In the genomic region with DNA sequence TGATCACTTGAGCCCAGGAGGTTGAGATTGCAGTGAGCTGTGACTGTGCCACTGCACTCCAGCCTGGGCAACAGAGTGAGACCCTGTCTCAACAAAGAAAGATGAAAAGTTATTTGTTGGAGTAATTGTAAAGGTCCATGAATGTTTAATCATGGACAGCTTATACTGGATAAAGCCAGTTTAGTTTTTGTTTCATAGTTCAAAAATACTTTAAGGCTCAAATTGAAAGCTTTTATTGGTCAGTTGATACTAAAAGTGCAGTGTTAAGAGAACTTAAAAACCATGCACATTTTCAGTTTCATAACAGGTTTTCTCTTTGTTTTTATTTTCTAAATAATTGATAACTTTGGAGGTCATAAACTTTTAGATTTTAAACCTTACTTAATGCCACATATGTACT, we compare ENCODE assay signal across 26 cellular contexts.
DNase-seq lines count a peak whose midpoint lies in the region; ATAC-seq, FAIRE-seq and TF ChIP-seq lines count a peak whose summit lies in the region.
"Had no signal": no experiment of that assay in that cellular context is flagged by ENCODE, and none has a peak within 500 bp of the region (broad histone marks: within the 10 kb centered on the region; RNA-seq: fewer than 3 reads in every experiment).

No MANE protein-coding gene starts in this region.

- H3K27me3 ChIP-seq in brain microvascular endothelial cell (replicated peaks), result no peaks in the 10 kb centered on the region
- H3K27me3 ChIP-seq: adrenal gland, tibial nerve had no signal

- in situ Hi-C loops in brain microvascular endothelial cell (cut with HindIII; ENCODE audit: low pct_ligation_motif_present, low sequenced_read_pairs), result no loop called here

- ATAC-seq in GM18870 (IDR thresholded peaks at IDR 0.05; ENCODE audit: unreplicated experiment) (peak; percentile 68), GM21619 (IDR thresholded peaks at IDR 0.05; ENCODE audit: unreplicated experiment) (peak; percentile 69), HG03066 (IDR thresholded peaks at IDR 0.05; ENCODE audit: low read depth, unreplicated experiment) (peak; percentile 79)
- no peak for ATAC-seq in activated naive CD4-positive, alpha-beta T cell treated with anti-CD3 and anti-CD28 coated beads, Interleukin-2, amount 50 U/mL, for 72 hours
- ATAC-seq: HepG2 had no signal

- no peaks in the 10 kb centered on the region for H3K36me3 ChIP-seq in brain microvascular endothelial cell (replicated peaks)
- H3K36me3 ChIP-seq: adrenal gland had no signal

- H3K27ac Mint-ChIP-seq in activated naive CD4-positive, alpha-beta T cell treated with anti-CD3 and anti-CD28 coated beads, Interleukin-2, amount 50 U/mL, for 72 hours, result no peak overlapping the region
- H3K27ac Mint-ChIP-seq: CD4-positive, CD25-positive, alpha-beta regulatory T cell; progenitor cell of endocrine pancreas had no signal

- no peaks in the 10 kb centered on the region for H3K9me3 Mint-ChIP-seq in activated naive CD4-positive, alpha-beta T cell treated with anti-CD3 and anti-CD28 coated beads, Interleukin-2, amount 50 U/mL, for 72 hours
- H3K9me3 Mint-ChIP-seq: CD4-positive, CD25-positive, alpha-beta regulatory T cell; neural crest cell had no signal

- peak; percentile 37 for FAIRE-seq in frontal cortex (lab: Jason Lieb, UNC)
- FAIRE-seq: bronchial epithelial cell, HepG2 had no signal

- DNase-seq in frontal cortex (ENCODE audit: low spot score in 2 of 2) (no peak), brain microvascular endothelial cell (no peak), EL (no peak)
- no peak for DNase-seq in activated naive CD4-positive, alpha-beta T cell treated with anti-CD3 and anti-CD28 coated beads, Interleukin-2, amount 50 U/mL, for 72 hours (ENCODE audit: low spot score in 2 of 2)
- no peak for DNase-seq in stimulated activated CD4-positive, alpha-beta T cell treated with anti-CD3 and anti-CD28 coated beads, Interleukin-2, amount 100 ng/mL, for 24 hours
- DNase-seq: activated CD4-positive, alpha-beta T cell treated with anti-CD3 and anti-CD28 coated beads, Interleukin-2, amount 50 U/mL, for 4 hours; activated gamma-delta T cell; adrenal gland; CD4-positive, CD25-positive, alpha-beta regulatory T cell; DMS53; left ventricle myocardium inferior; NCI-H1436 treated with DMSO at 0.1 percent for 48 hours; NCI-H524 treated with DMSO at 0.1 percent for 48 hours; RPMI8226; stimulated activated naive CD4-positive, alpha-beta T cell treated with Interleukin-2 at 50 U/mL for 16 hours; T-helper 2 cell; WERI-Rb-1 had no signal

- no peak overlapping the region for H3K27ac ChIP-seq in brain microvascular endothelial cell
- H3K27ac ChIP-seq: adrenal gland, left ventricle myocardium inferior, SK-N-MC, tibial nerve, WERI-Rb-1 had no signal

- H3K4me3 ChIP-seq in brain microvascular endothelial cell (ENCODE audit: low read depth, low read length), result no peak overlapping the region
- H3K4me3 ChIP-seq: adrenal gland, left ventricle myocardium inferior, SK-N-MC, tibial nerve had no signal

- H3K36me3 Mint-ChIP-seq in activated naive CD4-positive, alpha-beta T cell treated with anti-CD3 and anti-CD28 coated beads, Interleukin-2, amount 50 U/mL, for 72 hours, result no peaks in the 10 kb centered on the region

- no peak for TF ChIP-seq CTCF in brain microvascular endothelial cell (IDR thresholded peaks at IDR 0.05; ENCODE audit: low read depth, low read length, missing control alignments)

Comparison
In these comparisons a context has a peak if more than half of its experiments do, and no peak if none do; other contexts are left out.
1. ATAC-seq: peak in GM18870 (single experiment), GM21619 (single experiment) and HG03066 (single experiment); none in activated naive CD4-positive, alpha-beta T cell treated with anti-CD3 and anti-CD28 coated beads, Interleukin-2, amount 50 U/mL, for 72 hours (0 of 2).